In the genomic region with DNA sequence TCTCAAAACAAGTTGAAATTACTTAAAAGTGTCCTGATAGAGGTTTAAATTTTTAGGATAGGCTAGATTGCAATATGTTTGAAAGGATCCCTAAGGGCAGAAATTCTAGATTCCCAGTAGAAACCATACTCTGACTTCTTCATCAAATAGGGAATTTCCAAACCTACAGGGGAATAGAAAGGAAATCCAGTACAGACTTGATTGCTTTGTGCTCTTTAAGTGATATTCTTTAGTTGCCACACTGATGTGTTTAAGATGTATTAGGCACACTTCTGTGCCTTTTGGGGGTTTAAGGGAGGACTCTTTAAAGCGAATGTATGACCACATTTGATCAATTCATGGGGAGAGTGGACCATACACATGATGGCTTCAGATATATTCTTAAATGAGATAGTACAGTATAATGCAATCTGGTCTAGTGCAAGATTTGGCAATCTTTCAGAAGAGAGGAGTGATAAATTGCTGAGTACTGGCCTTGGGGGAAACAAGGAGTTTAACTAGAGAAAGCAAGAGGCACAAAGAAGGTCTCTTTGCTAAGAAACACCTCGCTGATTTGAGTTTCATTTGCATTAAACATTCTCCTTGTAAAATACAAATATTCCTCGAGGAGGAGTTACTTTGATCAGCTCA, we compare ENCODE assay signal across 17 cellular contexts.
"Had no signal": no experiment of that assay in that cellular context is flagged by ENCODE, and none has a peak within 500 bp of the region (broad histone marks: within the 10 kb centered on the region; RNA-seq: fewer than 3 reads in every experiment).

No MANE protein-coding gene starts in this region.

- H3K9me3 ChIP-seq: ascending aorta, colonic mucosa, gastrocnemius medialis had no signal

- H3K4me1 Mint-ChIP-seq: activated naive CD8-positive, alpha-beta T cell treated with anti-CD3 and anti-CD28 coated beads, Interleukin-2, amount 50 U/mL, for 24 hours; natural killer cell; stimulated activated effector memory CD8-positive, alpha-beta T cell treated with anti-CD3 and anti-CD28 coated beads, Interleukin-12 subunit alpha, Interleukin-12 subunit beta, amount 100 ng/mL, for 72 hours; T-cell had no signal

- H3K27ac ChIP-seq: ascending aorta, colonic mucosa, gastrocnemius medialis, VCaP had no signal

- H3K4me3 ChIP-seq: ascending aorta, colonic mucosa, gastrocnemius medialis had no signal

- H3K4me1 ChIP-seq: ascending aorta, colonic mucosa, gastrocnemius medialis had no signal

- DNase-seq: activated CD4-positive, alpha-beta T cell treated with anti-CD3 and anti-CD28 coated beads for 1 hour; activated CD4-positive, alpha-beta T cell treated with anti-CD3 and anti-CD28 coated beads, Interleukin-2, amount 50 U/mL, for 48 hours; activated naive CD4-positive, alpha-beta T cell treated with anti-CD3 and anti-CD28 coated beads for 36 hours; activated naive CD8-positive, alpha-beta T cell treated with anti-CD3 and anti-CD28 coated beads, Interleukin-2, amount 50 U/mL, for 24 hours; caudate nucleus; colonic mucosa; effector CD4-positive, alpha-beta T cell; gastrocnemius medialis; natural killer cell; retina; stimulated activated CD4-positive, alpha-beta T cell treated with anti-CD3 and anti-CD28 coated beads, Interleukin-12 subunit alpha, Interleukin-12 subunit beta, amount 100 ng/mL, for 4 hours; T-cell had no signal

- H3K36me3 Mint-ChIP-seq: natural killer cell; stimulated activated effector memory CD8-positive, alpha-beta T cell treated with anti-CD3 and anti-CD28 coated beads, Interleukin-12 subunit alpha, Interleukin-12 subunit beta, amount 100 ng/mL, for 72 hours; T-cell had no signal

- H3K9me3 Mint-ChIP-seq: activated naive CD4-positive, alpha-beta T cell treated with anti-CD3 and anti-CD28 coated beads for 36 hours; activated naive CD8-positive, alpha-beta T cell treated with anti-CD3 and anti-CD28 coated beads, Interleukin-2, amount 50 U/mL, for 24 hours; activated T-helper 2 cell treated with anti-CD3 and anti-CD28 coated beads, Interferon-gamma antibody, Interleukin-2, Interleukin-4, amounts not matched to agents 10 μg/mL and 5 μg/mL and 100 μg/mL, durations not matched to agents 14 hours and 24 hours and 36 hours; natural killer cell; stimulated activated effector memory CD8-positive, alpha-beta T cell treated with anti-CD3 and anti-CD28 coated beads, Interleukin-12 subunit alpha, Interleukin-12 subunit beta, amount 100 ng/mL, for 72 hours; T-cell had no signal

- H3K4me3 Mint-ChIP-seq: activated naive CD4-positive, alpha-beta T cell treated with anti-CD3 and anti-CD28 coated beads for 36 hours; activated naive CD8-positive, alpha-beta T cell treated with anti-CD3 and anti-CD28 coated beads, Interleukin-2, amount 50 U/mL, for 24 hours; natural killer cell; stimulated activated effector memory CD8-positive, alpha-beta T cell treated with anti-CD3 and anti-CD28 coated beads, Interleukin-12 subunit alpha, Interleukin-12 subunit beta, amount 100 ng/mL, for 72 hours; T-cell had no signal

- H3K27me3 ChIP-seq: ascending aorta, colonic mucosa, gastrocnemius medialis had no signal

- H3K27ac Mint-ChIP-seq: activated naive CD4-positive, alpha-beta T cell treated with anti-CD3 and anti-CD28 coated beads for 36 hours; activated naive CD8-positive, alpha-beta T cell treated with anti-CD3 and anti-CD28 coated beads, Interleukin-2, amount 50 U/mL, for 24 hours; activated T-helper 2 cell treated with anti-CD3 and anti-CD28 coated beads, Interferon-gamma antibody, Interleukin-2, Interleukin-4, amounts not matched to agents 10 μg/mL and 5 μg/mL and 100 μg/mL, durations not matched to agents 14 hours and 24 hours and 36 hours; natural killer cell; stimulated activated effector memory CD8-positive, alpha-beta T cell treated with anti-CD3 and anti-CD28 coated beads, Interleukin-12 subunit alpha, Interleukin-12 subunit beta, amount 100 ng/mL, for 72 hours; T-cell had no signal

- H3K36me3 ChIP-seq: ascending aorta, colonic mucosa, gastrocnemius medialis had no signal

- ATAC-seq: activated naive CD8-positive, alpha-beta T cell treated with anti-CD3 and anti-CD28 coated beads, Interleukin-2, amount 50 U/mL, for 24 hours; gastrocnemius medialis; left lobe of liver; natural killer cell; stimulated activated effector memory CD8-positive, alpha-beta T cell treated with anti-CD3 and anti-CD28 coated beads, Interleukin-12 subunit alpha, Interleukin-12 subunit beta, amount 100 ng/mL, for 72 hours; T-cell had no signal
